Comparison of ENCODE assay signal across 19 cellular contexts in the genomic region with DNA sequence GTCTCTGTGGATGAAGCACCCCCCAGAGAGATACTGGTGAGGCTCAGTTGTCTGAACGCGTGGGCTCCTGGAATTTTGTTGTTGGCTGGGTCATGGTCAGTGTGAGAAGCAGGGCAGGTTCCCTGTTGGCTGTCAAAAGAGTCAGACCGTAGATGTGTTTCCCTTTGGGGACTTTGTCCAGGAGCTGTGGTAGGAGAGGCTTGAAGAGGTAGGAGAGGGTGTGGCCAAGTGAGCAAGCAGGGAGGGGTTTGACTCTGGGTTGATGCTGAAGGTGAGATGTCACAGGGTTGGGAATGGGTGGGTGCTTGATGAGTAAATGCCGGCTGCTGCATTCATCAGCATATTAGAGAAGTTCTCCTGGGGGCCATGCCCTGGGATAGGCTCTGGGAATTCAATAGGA.
"Had no signal": no experiment of that assay in that cellular context is flagged by ENCODE, and none has a peak within 500 bp of the region (broad histone marks: within the 10 kb centered on the region; RNA-seq: fewer than 3 reads in every experiment).

No MANE protein-coding gene starts in this region.

- H3K4me1 ChIP-seq: left ventricle myocardium inferior, lower lobe of right lung, parathyroid adenoma, prostate gland, right lobe of liver had no signal

- H3K27me3 ChIP-seq: right lobe of liver, transverse colon had no signal

- H3K9me3 ChIP-seq: gastroesophageal sphincter, left ventricle myocardium inferior, lower lobe of right lung, prostate gland, right lobe of liver, stomach, thoracic aorta, transverse colon had no signal

- H3K27ac ChIP-seq: dorsolateral prefrontal cortex, gastroesophageal sphincter, left ventricle myocardium inferior, lower lobe of right lung, parathyroid adenoma, prostate gland, right lobe of liver, stomach, thoracic aorta, transverse colon had no signal

- DNase-seq: cortex of kidney; dorsolateral prefrontal cortex; effector CD8-positive, alpha-beta T cell; glutamatergic neuron; left ventricle myocardium inferior; lower lobe of right lung; midbrain; occipital lobe; right lobe of liver; stimulated activated naive CD4-positive, alpha-beta T cell; stomach; substantia nigra; transverse colon had no signal

- H3K36me3 ChIP-seq: gastroesophageal sphincter, left ventricle myocardium inferior, lower lobe of right lung, prostate gland, right lobe of liver, stomach, thoracic aorta, transverse colon had no signal

- H3K4me3 ChIP-seq: dorsolateral prefrontal cortex, gastroesophageal sphincter, left ventricle myocardium inferior, lower lobe of right lung, prostate gland, right lobe of liver, stomach, thoracic aorta, transverse colon had no signal

- H3K9ac ChIP-seq: parathyroid adenoma had no signal

- FAIRE-seq: keratinocyte had no signal

- ATAC-seq: esophagus mucosa, gastroesophageal sphincter, lower lobe of right lung, right lobe of liver had no signal
